Comparison of ENCODE assay signal across 1 cellular context in the genomic region with DNA sequence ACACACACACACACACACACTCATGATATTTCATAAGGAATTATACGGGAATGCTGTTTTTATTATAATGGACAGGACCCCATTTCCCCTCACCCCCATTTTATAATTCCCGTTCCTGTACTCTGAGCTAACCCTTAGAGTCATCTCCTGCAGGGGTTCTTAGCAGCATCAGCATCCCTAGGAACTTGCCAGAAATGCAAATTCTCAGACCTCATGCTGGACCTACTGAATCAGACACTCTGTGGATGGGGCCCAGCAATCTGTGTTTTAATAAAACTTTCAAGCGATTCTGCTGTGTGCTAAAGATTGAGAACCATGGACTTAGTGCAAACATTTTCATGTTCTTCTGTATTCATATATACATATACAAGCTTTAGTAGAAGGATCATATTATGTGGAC.
TF ChIP-seq lines count a peak whose summit lies in the region.

No MANE protein-coding gene starts in this region.

TF ChIP-seq in A549, 52 proteins besides CTCF, POLR2A, EP300 and RAD21 (continued from another document):
- TF ChIP-seq CHD4 (IDR thresholded peaks at IDR 0.05; ENCODE audit: borderline replicate concordance): no peak
- TF ChIP-seq REST (IDR thresholded peaks at IDR 0.05): no peak
- TF ChIP-seq RARB (CRISPR knock-in tag; IDR thresholded peaks at IDR 0.05): no peak
- no peak for TF ChIP-seq ZSCAN20 (CRISPR knock-in tag; IDR thresholded peaks at IDR 0.05)
- TF ChIP-seq GATA3 (IDR thresholded peaks at IDR 0.05; ENCODE audit: borderline replicate concordance): no peak
- TF ChIP-seq CEBPB (IDR thresholded peaks at IDR 0.05): no peak
- TF ChIP-seq E2F6 (IDR thresholded peaks at IDR 0.05; ENCODE audit: borderline replicate concordance, low read depth): no peak
- no peak for TF ChIP-seq MAZ (IDR thresholded peaks at IDR 0.05; ENCODE audit: borderline replicate concordance, low read depth, low read length)
